In the genomic region with DNA sequence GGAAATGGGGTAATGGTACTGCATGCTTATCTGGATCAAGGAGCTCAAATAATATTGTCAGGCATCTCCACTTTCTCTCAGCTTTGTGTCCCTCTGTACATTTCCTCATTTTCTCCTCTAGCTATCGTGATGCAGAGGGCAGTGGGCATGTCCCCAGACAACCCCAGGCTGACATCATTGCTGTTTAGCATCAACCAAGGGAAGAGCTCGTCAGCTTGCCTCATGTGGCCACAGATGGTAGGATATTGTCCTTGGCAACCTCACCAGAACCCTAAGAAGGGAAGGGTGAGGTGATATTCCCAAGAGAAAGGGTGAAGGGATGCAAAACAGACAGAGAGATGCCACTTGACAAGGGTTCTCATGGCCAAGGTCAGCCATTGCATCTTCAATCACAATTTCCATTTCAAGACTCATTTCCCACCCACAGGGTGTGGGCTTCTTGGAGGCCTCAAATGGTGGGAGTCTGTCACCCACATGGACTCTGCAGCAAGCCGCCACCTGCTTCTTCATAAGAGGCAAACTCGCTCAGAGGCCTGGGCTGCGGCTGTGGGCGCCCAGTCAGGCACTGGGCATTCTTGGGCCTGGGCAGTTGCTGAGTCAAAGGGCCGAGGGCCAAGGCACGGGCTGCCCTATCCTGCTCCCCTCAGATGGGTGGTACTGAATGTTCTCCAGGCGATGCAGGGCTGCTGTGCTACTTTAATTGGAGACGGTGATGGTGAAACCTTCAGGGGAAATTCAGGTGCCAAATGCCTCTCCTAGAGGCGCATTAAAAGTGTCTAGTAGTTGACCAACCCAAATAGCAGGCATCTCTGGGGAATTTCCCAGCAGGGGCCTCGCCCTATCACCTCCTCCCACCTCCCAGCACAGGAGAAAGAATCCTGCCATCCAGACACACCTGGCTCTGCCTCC, we compare ENCODE assay signal across 18 cellular contexts. TPM values are rescaled to one million over a fixed set of nuclear protein-coding genes. Genes with fewer than 3 reads are reported as not detected.
DNase-seq lines count a peak whose midpoint lies in the region; ATAC-seq, FAIRE-seq and TF ChIP-seq lines count a peak whose summit lies in the region.
"Had no signal": no experiment of that assay in that cellular context is flagged by ENCODE, and none has a peak within 500 bp of the region (broad histone marks: within the 10 kb centered on the region; RNA-seq: fewer than 3 reads in every experiment).

No MANE protein-coding gene starts in this region.

- H3K27me3 ChIP-seq in lung (ENCODE audit: control insufficient read depth, insufficient read depth) = no peaks in the 10 kb centered on the region

- FAIRE-seq in HTR-8/SVneo (lab: Jason Lieb, UNC) = peak; percentile 52

- no peak overlapping the region for H3K4me3 Mint-ChIP-seq in progenitor cell of endocrine pancreas (ENCODE audit: low read depth)
- H3K4me3 Mint-ChIP-seq: H9 had no signal

- WGBS in lung, 2 donors = 86 to 88% methylated on average over 12 of the region's 12 CpGs

- DNase-seq in D341Med (ENCODE audit: low spot score) (peak; percentile 4), HTR-8/SVneo (ENCODE audit: insufficient read length, low spot score) (no peak), ecto neural progenitor cell (ENCODE audit: low spot score) (peak; percentile 37), lung (ENCODE audit: low spot score) (peak; percentile 27), progenitor cell of endocrine pancreas (ENCODE audit: low spot score, unreplicated experiment) (no peak)
- DNase-seq: COR-L47, DMS53, H9, KBM-7, NCI-H1048, NCI-H1436 treated with DMSO at 0.1 percent for 48 hours, NCI-H2081 treated with DMSO at 0.1 percent for 48 hours, NCI-H510A treated with DMSO at 0.1 percent for 48 hours, Right ventricle myocardium superior had no signal

- no peak for TF ChIP-seq CTCF in lung (IDR thresholded peaks at IDR 0.05; ENCODE audit: control extremely low read depth, extremely low read depth)
- no peak for TF ChIP-seq CTCF in progenitor cell of endocrine pancreas (IDR thresholded peaks at IDR 0.05; ENCODE audit: unreplicated experiment)

- peaks cover 4% of the 10 kb centered on the region for H3K4me1 Mint-ChIP-seq in progenitor cell of endocrine pancreas (ENCODE audit: low read depth)

- H3K27me3 Mint-ChIP-seq in progenitor cell of endocrine pancreas = no peaks in the 10 kb centered on the region

- ATAC-seq in lung (ENCODE audit: insufficient read depth, low FRiP score) (peak; percentile 15), SK-N-SH treated with all-trans-retinoic acid at 6 μM for 48 hours (no peak), HG02588 (IDR thresholded peaks at IDR 0.05; ENCODE audit: unreplicated experiment) (no peak), GM18519 (IDR thresholded peaks at IDR 0.05; ENCODE audit: low FRiP score, unreplicated experiment) (no peak)

- H3K9me3 Mint-ChIP-seq in progenitor cell of endocrine pancreas (ENCODE audit: low read depth) = peaks cover 6% of the 10 kb centered on the region

- no peaks in the 10 kb centered on the region for H3K36me3 Mint-ChIP-seq in progenitor cell of endocrine pancreas (ENCODE audit: insufficient read depth)

- no peaks in the 10 kb centered on the region for H3K36me3 ChIP-seq in lung (ENCODE audit: control insufficient read depth in 2 of 2, insufficient read depth in 2 of 2, low read length in 2 of 2)

- H3K27ac Mint-ChIP-seq in progenitor cell of endocrine pancreas = no peak overlapping the region
- H3K27ac Mint-ChIP-seq: H9 had no signal

- H3K9me3 ChIP-seq in lung (ENCODE audit: control insufficient read depth in 2 of 2, insufficient read depth in 1 of 2, low read length in 1 of 2) = no peaks in the 10 kb centered on the region

- H3K4me3 ChIP-seq in lung = no peak overlapping the region
- H3K4me3 ChIP-seq: SK-N-MC had no signal

- no peak overlapping the region for H3K27ac ChIP-seq in lung (ENCODE audit: low read depth in 1 of 2, low read length in 1 of 2)
- H3K27ac ChIP-seq: SK-N-MC had no signal

- H3K4me1 ChIP-seq in lung (ENCODE audit: control insufficient read depth in 2 of 2, insufficient read depth in 2 of 2, low read length in 2 of 2) = peaks cover 0 to 5% of the 10 kb centered on the region in 2 donors

TF ChIP-seq in SK-N-SH treated with all-trans-retinoic acid at 6 μM for 48 hours, 23 proteins besides CTCF, POLR2A, EP300 and RAD21:
- no peak for TF ChIP-seq OSR1 (CRISPR knock-in tag; IDR thresholded peaks at IDR 0.05)
- TF ChIP-seq ARNTL (CRISPR knock-in tag; IDR thresholded peaks at IDR 0.05; ENCODE audit: borderline replicate concordance, low read depth) = no peak
- TF ChIP-seq ZNF70 (CRISPR knock-in tag; IDR thresholded peaks at IDR 0.05) = no peak
- no peak for TF ChIP-seq TOX (CRISPR knock-in tag; IDR thresholded peaks at IDR 0.05; ENCODE audit: borderline replicate concordance)
- no peak for TF ChIP-seq PATZ1 (CRISPR knock-in tag; IDR thresholded peaks at IDR 0.05; ENCODE audit: borderline replicate concordance)
- no peak for TF ChIP-seq SNAI2 (CRISPR knock-in tag; IDR thresholded peaks at IDR 0.05)
- TF ChIP-seq, protein P1, sequence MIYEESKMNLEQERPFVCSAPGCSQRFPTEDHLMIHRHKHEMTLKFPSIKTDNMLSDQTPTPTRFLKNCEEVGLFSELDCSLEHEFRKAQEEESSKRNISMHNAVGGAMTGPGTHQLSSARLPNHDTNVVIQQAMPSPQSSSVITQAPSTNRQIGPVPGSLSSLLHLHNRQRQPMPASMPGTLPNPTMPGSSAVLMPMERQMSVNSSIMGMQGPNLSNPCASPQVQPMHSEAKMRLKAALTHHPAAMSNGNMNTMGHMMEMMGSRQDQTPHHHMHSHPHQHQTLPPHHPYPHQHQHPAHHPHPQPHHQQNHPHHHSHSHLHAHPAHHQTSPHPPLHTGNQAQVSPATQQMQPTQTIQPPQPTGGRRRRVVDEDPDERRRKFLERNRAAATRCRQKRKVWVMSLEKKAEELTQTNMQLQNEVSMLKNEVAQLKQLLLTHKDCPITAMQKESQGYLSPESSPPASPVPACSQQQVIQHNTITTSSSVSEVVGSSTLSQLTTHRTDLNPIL (CRISPR knock-in tag; IDR thresholded peaks at IDR 0.05; ENCODE audit: low read depth) = no peak
- no peak for TF ChIP-seq GLIS3 (CRISPR knock-in tag; IDR thresholded peaks at IDR 0.05)
- no peak for TF ChIP-seq BACH2 (CRISPR knock-in tag; IDR thresholded peaks at IDR 0.05; ENCODE audit: borderline replicate concordance)
- no peak for TF ChIP-seq ESRRG (CRISPR knock-in tag; IDR thresholded peaks at IDR 0.05)
- TF ChIP-seq, protein P2, sequence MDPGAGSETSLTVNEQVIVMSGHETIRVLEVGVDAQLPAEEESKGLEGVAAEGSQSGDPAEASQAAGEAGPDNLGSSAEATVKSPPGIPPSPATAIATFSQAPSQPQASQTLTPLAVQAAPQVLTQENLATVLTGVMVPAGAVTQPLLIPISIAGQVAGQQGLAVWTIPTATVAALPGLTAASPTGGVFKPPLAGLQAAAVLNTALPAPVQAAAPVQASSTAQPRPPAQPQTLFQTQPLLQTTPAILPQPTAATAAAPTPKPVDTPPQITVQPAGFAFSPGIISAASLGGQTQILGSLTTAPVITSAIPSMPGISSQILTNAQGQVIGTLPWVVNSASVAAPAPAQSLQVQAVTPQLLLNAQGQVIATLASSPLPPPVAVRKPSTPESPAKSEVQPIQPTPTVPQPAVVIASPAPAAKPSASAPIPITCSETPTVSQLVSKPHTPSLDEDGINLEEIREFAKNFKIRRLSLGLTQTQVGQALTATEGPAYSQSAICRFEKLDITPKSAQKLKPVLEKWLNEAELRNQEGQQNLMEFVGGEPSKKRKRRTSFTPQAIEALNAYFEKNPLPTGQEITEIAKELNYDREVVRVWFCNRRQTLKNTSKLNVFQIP (CRISPR knock-in tag; IDR thresholded peaks at IDR 0.05; ENCODE audit: borderline replicate concordance, low read depth) = no peak

RNA-seq across cellular contexts. Expression of gene MAFB, which starts 58.1 kb away (rescaled TPM):
- total RNA-seq in lung (10 to 100 TPM; 17.5 to 65.0 TPM), progenitor cell of endocrine pancreas (5.9 and 6.1 TPM in 2 replicates)
- polyA plus RNA-seq in lung = 100 to 1,000 TPM in 1 of 2 donors, 1 to 10 TPM in 1; 7.7 to 161 TPM

Comparison
In these comparisons a context has a peak if more than half of its experiments do, and no peak if none do; other contexts are left out.
1. DNase-seq: peak in D341Med (single experiment), ecto neural progenitor cell (single experiment) and lung (single experiment); none in HTR-8/SVneo (single experiment) and progenitor cell of endocrine pancreas (single experiment).